Comparison of ENCODE assay signal across 12 cellular contexts in the genomic region with DNA sequence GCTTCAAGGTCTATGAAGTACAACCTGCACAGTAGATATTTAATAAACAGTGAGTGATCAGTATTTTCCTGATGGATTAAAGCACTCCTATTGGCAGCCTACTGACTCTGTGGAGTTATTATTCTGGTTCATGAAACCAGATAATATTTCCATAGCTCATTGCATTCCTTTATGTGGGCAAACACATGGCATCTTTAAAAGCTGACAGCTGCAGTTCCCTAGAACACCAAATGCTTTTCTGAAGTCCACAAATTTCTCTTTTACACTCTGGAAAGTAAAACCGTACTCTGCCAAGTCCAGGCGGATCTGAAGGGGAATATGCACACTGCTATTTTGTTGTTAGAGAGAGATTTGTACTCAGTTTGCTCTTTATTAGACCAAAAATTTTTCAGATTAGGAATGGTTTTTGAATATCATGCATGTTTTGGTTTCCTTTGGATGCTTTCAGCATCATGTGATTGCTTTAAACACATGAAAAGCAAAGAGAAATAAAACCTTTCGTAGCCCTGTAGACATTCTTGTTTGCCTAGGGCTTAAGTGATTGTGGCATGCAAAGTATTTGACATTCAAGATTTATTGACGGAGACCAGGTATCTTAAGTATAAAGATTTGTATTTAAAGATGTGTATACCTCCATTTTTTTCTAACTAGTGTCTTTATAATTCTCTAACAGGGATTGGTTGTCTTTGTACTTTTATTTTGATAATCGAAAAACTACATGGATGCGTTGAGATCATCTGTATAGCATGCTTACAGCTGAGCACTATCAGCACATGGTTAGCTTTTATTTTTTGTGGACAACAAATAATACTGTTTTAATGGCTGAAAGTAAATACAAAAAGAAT. TPM values are rescaled to one million over a fixed set of nuclear protein-coding genes. Genes with fewer than 3 reads are reported as not detected.
DNase-seq lines count a peak whose midpoint lies in the region; ATAC-seq and TF ChIP-seq lines count a peak whose summit lies in the region.
"Had no signal": no experiment of that assay in that cellular context is flagged by ENCODE, and none has a peak within 500 bp of the region (broad histone marks: within the 10 kb centered on the region; RNA-seq: fewer than 3 reads in every experiment).

No MANE protein-coding gene starts in this region.

- 21 to 38% (median 33%) methylated on average over 6 of the region's 6 CpGs for WGBS in stomach, 5 donors

- TF ChIP-seq EP300 in stomach (IDR thresholded peaks at IDR 0.05) = no peak

- TF ChIP-seq POLR2A in stomach (IDR thresholded peaks at IDR 0.05) = no peak

- no peak for ATAC-seq in activated CD4-positive, CD25-positive, alpha-beta regulatory T cell treated with anti-CD3 and anti-CD28 coated beads, Interleukin-2, amount 50 U/mL, for 24 hours
- ATAC-seq in HG03354 (IDR thresholded peaks at IDR 0.05; ENCODE audit: poor library complexity, severe bottlenecking, unreplicated experiment) = no peak

- no peaks in the 10 kb centered on the region for H3K27me3 ChIP-seq in stomach
- H3K27me3 ChIP-seq: brain microvascular endothelial cell had no signal

- peaks cover 50 to 81% (median 63%) of the 10 kb centered on the region in 4 donors for H3K4me1 ChIP-seq in stomach

- intact Hi-C loops in stomach (cut with DNase I; ENCODE audit: low total_unique reads) = no loop called here

- no peak for TF ChIP-seq CTCF in stomach (IDR thresholded peaks at IDR 0.05)

- H3K27ac ChIP-seq in stomach = peak overlapping the region in 4 of 5 donors; percentile 20 to 81 (median 32)
- H3K27ac ChIP-seq: brain microvascular endothelial cell had no signal

- DNase-seq in LHCN-M2 (ENCODE audit: low read depth) = peak; percentile 79
- peak; percentile 85 for DNase-seq in NCI-H774 (lab: John Stamatoyannopoulos, UW)
- DNase-seq in fibroblast of gingiva (ENCODE audit: low read depth) = peak; percentile 30
- DNase-seq in stomach = no peak
- DNase-seq in A172 (ENCODE audit: low spot score) = no peak
- DNase-seq: activated T-cell treated with anti-CD3 and anti-CD28 coated beads for 4 hours, brain microvascular endothelial cell, GOT3, NCI-H2107 had no signal

- H3K36me3 ChIP-seq in stomach = peaks cover 0 to 7% (median 4%) of the 10 kb centered on the region in 4 donors

- no peak overlapping the region for H3K4me3 ChIP-seq in stomach
- H3K4me3 ChIP-seq: lung had no signal

- no peaks in the 10 kb centered on the region for H3K9me3 ChIP-seq in stomach

RNA-seq across cellular contexts. Expression of a gene that starts 19.5 kb away (rescaled TPM):
- 23.1 and 27.0 TPM in 2 replicates for total RNA-seq in LHCN-M2 (2014; rRNA removed)
- 56.1 TPM for polyA plus RNA-seq in LHCN-M2 (2012)
- total RNA-seq in stomach = 100 to 1,000 TPM in 1 of 5 donors, 10 to 100 TPM in 3, 1 to 10 TPM in 1; 3.2 to 106 (median 60.1) TPM
- polyA plus RNA-seq in stomach = 10 to 100 TPM; 17.0 to 39.5 (median 30.2) TPM
- total RNA-seq in A172 (2014; rRNA removed; shearing (Covaris generic)) = 56.3 and 61.8 TPM in 2 replicates

Comparison
In these comparisons a context has a peak if more than half of its experiments do, and no peak if none do; other contexts are left out.
1. DNase-seq: peak in LHCN-M2 (single experiment), NCI-H774 (single experiment) and fibroblast of gingiva (single experiment); none in stomach (single experiment) and A172 (single experiment).